Comparison of ENCODE assay signal across 3 cellular contexts in genomic region chr3:13619661-13620230, GRCh38.
TF ChIP-seq lines count a peak whose summit lies in the region.

No MANE protein-coding gene starts in this region.

TF ChIP-seq in GM23338, 12 proteins besides CTCF, POLR2A, EP300 and RAD21 (continues in another document):
- TF ChIP-seq ZNF462 (CRISPR knock-in tag; IDR thresholded peaks at IDR 0.05) (no peak), NANOG (IDR thresholded peaks at IDR 0.05; ENCODE audit: borderline replicate concordance) (no peak), JUNB (IDR thresholded peaks at IDR 0.05; ENCODE audit: unreplicated experiment) (no peak)

TF ChIP-seq in HEK293, 187 proteins besides CTCF, POLR2A, EP300 and RAD21 (continued from another document):
- TF ChIP-seq PRDM2 (tag by site-specific recombination; IDR thresholded peaks at IDR 0.05; ENCODE audit: borderline replicate concordance): no peak
- TF ChIP-seq ZNF76 (tag by site-specific recombination; IDR thresholded peaks at IDR 0.05; ENCODE audit: borderline replicate concordance, low read depth): no peak
- TF ChIP-seq ZSCAN30 (tag by site-specific recombination; IDR thresholded peaks at IDR 0.05): no peak
- no peak for TF ChIP-seq KLF17 (tag by site-specific recombination; IDR thresholded peaks at IDR 0.05)
- TF ChIP-seq GLI2 (tag by site-specific recombination; IDR thresholded peaks at IDR 0.05; ENCODE audit: borderline replicate concordance, low read depth): no peak
- no peak for TF ChIP-seq ZNF366 (tag by site-specific recombination; conservative IDR thresholded peaks at IDR 0.05)
- TF ChIP-seq TCF7L2 (IDR thresholded peaks at IDR 0.05; ENCODE audit: borderline replicate concordance, low read depth, low read length): no peak
- no peak for TF ChIP-seq ZNF530 (tag by site-specific recombination; IDR thresholded peaks at IDR 0.05; ENCODE audit: low read depth)
- no peak for TF ChIP-seq ZNF776 (tag by site-specific recombination; IDR thresholded peaks at IDR 0.05; ENCODE audit: borderline replicate concordance)
- TF ChIP-seq ZNF341 (tag by site-specific recombination; IDR thresholded peaks at IDR 0.05; ENCODE audit: low read depth): no peak

TF ChIP-seq in K562, 482 proteins besides CTCF, POLR2A, EP300 and RAD21 (continued from another document):
- no peak for TF ChIP-seq PATZ1 (CRISPR knock-in tag; IDR thresholded peaks at IDR 0.05; ENCODE audit: borderline replicate concordance)
- TF ChIP-seq ATF7 (IDR thresholded peaks at IDR 0.05): no peak
- no peak for TF ChIP-seq SMAD2 (IDR thresholded peaks at IDR 0.05; ENCODE audit: low read depth, low read length)
- TF ChIP-seq HBP1 (CRISPR knock-in tag; IDR thresholded peaks at IDR 0.05): no peak
- no peak for TF ChIP-seq ZNF77 (CRISPR knock-in tag; IDR thresholded peaks at IDR 0.05)
- no peak for TF ChIP-seq NCOA2 (IDR thresholded peaks at IDR 0.05; ENCODE audit: partially characterized antibody in 2 of 2)
